19 cellular contexts compared by ENCODE assay signal in the genomic region with DNA sequence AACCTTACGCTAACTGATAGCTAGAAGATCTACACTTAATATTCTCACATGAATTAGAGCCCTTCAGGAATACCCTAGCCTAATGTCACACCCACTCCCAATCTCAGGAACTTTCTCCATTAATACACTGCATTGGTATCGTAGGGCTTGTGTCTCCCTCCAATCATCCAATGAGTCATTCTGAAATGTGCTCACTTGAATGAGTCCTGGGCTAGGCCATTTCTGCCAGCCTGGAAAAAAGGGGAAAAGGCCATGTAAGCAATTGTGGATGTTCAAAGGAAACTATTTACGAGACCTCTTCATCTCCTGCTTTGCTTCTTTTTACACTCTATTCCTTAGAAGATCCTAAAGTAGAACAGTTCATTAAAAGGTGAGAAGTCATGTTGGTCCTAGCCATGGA. TPM values are rescaled to one million over a fixed set of nuclear protein-coding genes. Genes with fewer than 3 reads are reported as not detected.
A peak's percentile ranks its signal among the peaks of the same experiment; 100 is the strongest.
DNase-seq lines count a peak whose midpoint lies in the region; ATAC-seq and TF ChIP-seq lines count a peak whose summit lies in the region.
"Had no signal": no experiment of that assay in that cellular context is flagged by ENCODE, and none has a peak within 500 bp of the region (broad histone marks: within the 10 kb centered on the region; RNA-seq: fewer than 3 reads in every experiment).

No MANE protein-coding gene starts in this region.

- TF ChIP-seq CTCF in left ventricle myocardium inferior (IDR thresholded peaks at IDR 0.05; ENCODE audit: borderline replicate concordance) (no peak), vagina (IDR thresholded peaks at IDR 0.05) (no peak)

- no peaks in the 10 kb centered on the region for H3K9me3 ChIP-seq in left ventricle myocardium inferior (replicated peaks)
- no peaks in the 10 kb centered on the region for H3K9me3 ChIP-seq in right cardiac atrium (ENCODE audit: control insufficient read depth, low read length)
- H3K9me3 ChIP-seq in mesodermal cell (ENCODE audit: control insufficient read depth, low read length), result no peaks in the 10 kb centered on the region
- H3K9me3 ChIP-seq in vagina, result no peaks in the 10 kb centered on the region
- H3K9me3 ChIP-seq: A549, Caco-2, gastroesophageal sphincter had no signal

- H3K27me3 ChIP-seq in left ventricle myocardium inferior (ENCODE audit: low read depth) (no peaks in the 10 kb centered on the region), right cardiac atrium (ENCODE audit: control insufficient read depth, insufficient read depth) (no peaks in the 10 kb centered on the region), vagina (no peaks in the 10 kb centered on the region)
- H3K27me3 ChIP-seq: gastroesophageal sphincter had no signal

- H3K36me3 Mint-ChIP-seq in central memory CD8-positive, alpha-beta T cell (ENCODE audit: insufficient read depth), result peaks cover 50% of the 10 kb centered on the region
- peaks cover 53% of the 10 kb centered on the region for H3K36me3 Mint-ChIP-seq in effector memory CD8-positive, alpha-beta T cell (ENCODE audit: insufficient read depth)
- H3K36me3 Mint-ChIP-seq in activated T-cell treated with anti-CD3 and anti-CD28 coated beads, Interleukin-2, amount 50 U/mL, for 72 hours (ENCODE audit: insufficient read depth in 2 of 2), result peaks cover 0 to 5% of the 10 kb centered on the region in 2 donors

- H3K36me3 ChIP-seq in left ventricle myocardium inferior (no peaks in the 10 kb centered on the region), mesodermal cell (ENCODE audit: control insufficient read depth, insufficient read depth, low read length) (peaks cover 38% of the 10 kb centered on the region), vagina (no peaks in the 10 kb centered on the region)
- H3K36me3 ChIP-seq: gastroesophageal sphincter had no signal

- H3K9me3 Mint-ChIP-seq in central memory CD8-positive, alpha-beta T cell, result no peaks in the 10 kb centered on the region
- no peaks in the 10 kb centered on the region for H3K9me3 Mint-ChIP-seq in effector memory CD8-positive, alpha-beta T cell
- H3K9me3 Mint-ChIP-seq in activated T-cell treated with anti-CD3 and anti-CD28 coated beads, Interleukin-2, amount 50 U/mL, for 72 hours, result no peaks in the 10 kb centered on the region
- H3K9me3 Mint-ChIP-seq: GM23338 had no signal

- no peak overlapping the region for H3K4me3 Mint-ChIP-seq in central memory CD8-positive, alpha-beta T cell
- no peak overlapping the region for H3K4me3 Mint-ChIP-seq in effector memory CD8-positive, alpha-beta T cell
- no peak overlapping the region for H3K4me3 Mint-ChIP-seq in activated T-cell treated with anti-CD3 and anti-CD28 coated beads, Interleukin-2, amount 50 U/mL, for 72 hours
- H3K4me3 Mint-ChIP-seq: GM23338 had no signal

- intact Hi-C loops in left ventricle myocardium inferior (cut with micrococcal nuclease) (loop anchor here (10.0 kb wide), 1 partner anchor 46 kb away; no protein-coding TSS in a partner anchor), right cardiac atrium (cut with DNase I) (loop anchor here in 1 of 4 donors (5.0 kb wide), 1 partner anchor 34 kb away; no protein-coding TSS in a partner anchor), vagina (cut with DNase I) (no loop called here)

- 72% methylated on average over 3 of the region's 3 CpGs for WGBS in right cardiac atrium
- WGBS in mesodermal cell (ENCODE audit: insufficient coverage in 2 of 2), 2 experiments, result 71 to 100% methylated on average over 1 to 3 of the region's 3 CpGs

- H3K4me1 ChIP-seq in left ventricle myocardium inferior (peaks cover 67% of the 10 kb centered on the region), right cardiac atrium (ENCODE audit: control insufficient read depth, insufficient read depth, low read length) (peaks cover 17% of the 10 kb centered on the region), mesodermal cell (ENCODE audit: control insufficient read depth, insufficient read depth, low read length, poor library complexity, severe bottlenecking) (peaks cover 50% of the 10 kb centered on the region), vagina (peaks cover 63% of the 10 kb centered on the region)
- H3K4me1 ChIP-seq: Caco-2 had no signal

- DNase-seq in left ventricle myocardium inferior, result no peak
- no peak for DNase-seq in right cardiac atrium
- DNase-seq in central memory CD8-positive, alpha-beta T cell (ENCODE audit: low spot score in 2 of 2), result no peak
- DNase-seq in vagina (ENCODE audit: extremely low spot score in 2 of 2), result no peak
- no peak for DNase-seq in effector memory CD8-positive, alpha-beta T cell
- no peak for DNase-seq in activated T-cell treated with anti-CD3 and anti-CD28 coated beads, Interleukin-2, amount 50 U/mL, for 72 hours
- DNase-seq: activated CD4-positive, alpha-beta T cell treated with anti-CD3 and anti-CD28 coated beads for 48 hours; activated T-cell treated with anti-CD3 and anti-CD28 coated beads for 4 hours; Caco-2; KG1; NCI-H1694; NCI-H69; retina; stimulated activated CD4-positive, alpha-beta T cell treated with anti-CD3 and anti-CD28 coated beads, Interleukin-2, amount 100 ng/mL, for 48 hours had no signal

- H3K4me3 ChIP-seq in left ventricle myocardium inferior, result no peak overlapping the region
- no peak overlapping the region for H3K4me3 ChIP-seq in right cardiac atrium (ENCODE audit: low read length)
- H3K4me3 ChIP-seq in mesodermal cell (ENCODE audit: extremely low read depth, insufficient read depth, low read length, poor library complexity, severe bottlenecking), result no peak overlapping the region
- H3K4me3 ChIP-seq in vagina, result no peak overlapping the region
- H3K4me3 ChIP-seq: A549, gastroesophageal sphincter, GM23338 had no signal

- H3K27ac ChIP-seq in left ventricle myocardium inferior (replicated peaks) (peak overlapping the region; percentile 98), right cardiac atrium (ENCODE audit: low read length) (no peak overlapping the region), mesodermal cell (ENCODE audit: low read depth, low read length, severe bottlenecking) (peak overlapping the region; percentile 41), vagina (peak overlapping the region; percentile 24)
- H3K27ac ChIP-seq: A549 had no signal

- no peak for ATAC-seq in right cardiac atrium
- ATAC-seq in central memory CD8-positive, alpha-beta T cell (replicated peaks; ENCODE audit: extremely low read depth, poor library complexity, severe bottlenecking), result no peak
- ATAC-seq in HG02763 (IDR thresholded peaks at IDR 0.05; ENCODE audit: unreplicated experiment), result no peak
- ATAC-seq in effector memory CD8-positive, alpha-beta T cell (replicated peaks), result no peak
- ATAC-seq in activated T-cell treated with anti-CD3 and anti-CD28 coated beads, Interleukin-2, amount 50 U/mL, for 72 hours (replicated peaks in 1 of 2), result no peak
- ATAC-seq: A549, gastroesophageal sphincter, GM23338 had no signal

- no peaks in the 10 kb centered on the region for H3K27me3 Mint-ChIP-seq in central memory CD8-positive, alpha-beta T cell
- no peaks in the 10 kb centered on the region for H3K27me3 Mint-ChIP-seq in effector memory CD8-positive, alpha-beta T cell
- peaks cover 16% of the 10 kb centered on the region for H3K27me3 Mint-ChIP-seq in activated T-cell treated with anti-CD3 and anti-CD28 coated beads, Interleukin-2, amount 50 U/mL, for 72 hours (ENCODE audit: low read depth)

- H3K27ac Mint-ChIP-seq in central memory CD8-positive, alpha-beta T cell (ENCODE audit: low read depth), result peak overlapping the region; percentile 54
- no peak overlapping the region for H3K27ac Mint-ChIP-seq in effector memory CD8-positive, alpha-beta T cell
- H3K27ac Mint-ChIP-seq in activated T-cell treated with anti-CD3 and anti-CD28 coated beads, Interleukin-2, amount 50 U/mL, for 72 hours, result no peak overlapping the region
- H3K27ac Mint-ChIP-seq: GM23338 had no signal

- TF ChIP-seq POLR2A in vagina (IDR thresholded peaks at IDR 0.05), result no peak

- peaks cover 59% of the 10 kb centered on the region for H3K4me1 Mint-ChIP-seq in central memory CD8-positive, alpha-beta T cell
- peaks cover 25 to 61% of the 10 kb centered on the region in 2 donors for H3K4me1 Mint-ChIP-seq in effector memory CD8-positive, alpha-beta T cell (ENCODE audit: low read depth in 2 of 2)
- peaks cover 23% of the 10 kb centered on the region for H3K4me1 Mint-ChIP-seq in activated T-cell treated with anti-CD3 and anti-CD28 coated beads, Interleukin-2, amount 50 U/mL, for 72 hours (ENCODE audit: low read depth)

RNA-seq across cellular contexts. Expression of gene ZEB2, which starts 18.8 kb away (rescaled TPM):
- total RNA-seq in left ventricle myocardium inferior (89.1 TPM), right cardiac atrium (100 to 1,000 TPM; 132 to 147 (median 141) TPM), vagina (63.6 TPM)
- 40.2 TPM for polyA plus RNA-seq in right cardiac atrium
- 70.9 TPM for polyA plus RNA-seq in mesodermal cell (2013, experiment 1 of 2)
- 70.0 TPM for polyA plus RNA-seq in mesodermal cell (2013, experiment 2 of 2)
- 10 to 100 TPM; 22.5 to 58.2 TPM for total RNA-seq in activated T-cell treated with anti-CD3 and anti-CD28 coated beads, Interleukin-2, amount 50 U/mL, for 72 hours
- total RNA-seq: Caco-2, GM23338 had no signal
